Comparison of ENCODE assay signal across 14 cellular contexts in genomic region chr20:1810572-1810925, GRCh38.
DNase-seq lines count a peak whose midpoint lies in the region; ATAC-seq, FAIRE-seq and TF ChIP-seq lines count a peak whose summit lies in the region.
"Had no signal": no experiment of that assay in that cellular context is flagged by ENCODE, and none has a peak within 500 bp of the region (broad histone marks: within the 10 kb centered on the region; RNA-seq: fewer than 3 reads in every experiment).

No MANE protein-coding gene starts in this region.

- CTCF ChIA-PET in A549 (lab: Yijun Ruan, JAX): interaction anchor here (1.1 to 5.8 kb wide), 10 partner anchors 8 to 46 kb away, joined by 3 to 53 read pairs (median 10); no protein-coding TSS in a partner anchor

- no peak overlapping the region for H3K27ac Mint-ChIP-seq in activated naive CD8-positive, alpha-beta T cell treated with anti-CD3 and anti-CD28 coated beads, Interleukin-2, amount 50 U/mL, for 24 hours
- H3K27ac Mint-ChIP-seq: activated CD8-positive, alpha-beta memory T cell treated with anti-CD3 and anti-CD28 coated beads, Interleukin-2, amount 10 ng/mL, durations not matched to agents 7 days and 5 days; naive thymus-derived CD4-positive, alpha-beta T cell had no signal

- H3K4me3 ChIP-seq in A549 (no peak overlapping the region), SJSA1 (no peak overlapping the region), gastroesophageal sphincter (no peak overlapping the region), psoas muscle (no peak overlapping the region)
- H3K4me3 ChIP-seq: uterus had no signal

- peaks cover 16% of the 10 kb centered on the region for H3K4me1 Mint-ChIP-seq in activated naive CD8-positive, alpha-beta T cell treated with anti-CD3 and anti-CD28 coated beads, Interleukin-2, amount 50 U/mL, for 24 hours
- H3K4me1 Mint-ChIP-seq: activated CD8-positive, alpha-beta memory T cell treated with anti-CD3 and anti-CD28 coated beads, Interleukin-2, amount 10 ng/mL, durations not matched to agents 7 days and 5 days had no signal

- ATAC-seq in A549 (no peak), gastroesophageal sphincter (no peak), psoas muscle (no peak)
- ATAC-seq in activated naive CD8-positive, alpha-beta T cell treated with anti-CD3 and anti-CD28 coated beads, Interleukin-2, amount 50 U/mL, for 24 hours: no peak
- ATAC-seq: activated CD8-positive, alpha-beta memory T cell treated with anti-CD3 and anti-CD28 coated beads, Interleukin-2, amount 10 ng/mL, durations not matched to agents 7 days and 5 days had no signal

- peak overlapping the region; percentile 85 to 87 for H3K27ac ChIP-seq in A549
- H3K27ac ChIP-seq in SJSA1: peak overlapping the region; percentile 24; the same call in 1 of the 2 replicates
- peak overlapping the region in 3 of 4 donors; percentile 21 to 75 (median 71) for H3K27ac ChIP-seq in gastroesophageal sphincter
- H3K27ac ChIP-seq in psoas muscle: peak overlapping the region; percentile 36

- H3K36me3 ChIP-seq in SJSA1: no peaks in the 10 kb centered on the region
- H3K36me3 ChIP-seq in gastroesophageal sphincter: no peaks in the 10 kb centered on the region
- H3K36me3 ChIP-seq in psoas muscle (ENCODE audit: insufficient read depth in 1 of 2, low read depth in 1 of 2): no peaks in the 10 kb centered on the region
- H3K36me3 ChIP-seq: uterus had no signal

- H3K9me3 ChIP-seq in A549 (no peaks in the 10 kb centered on the region), SJSA1 (replicated peaks) (no peaks in the 10 kb centered on the region), gastroesophageal sphincter (no peaks in the 10 kb centered on the region), psoas muscle (no peaks in the 10 kb centered on the region)
- H3K9me3 ChIP-seq: uterus had no signal

- peak overlapping the region; percentile 79 for H3K4me2 ChIP-seq in A549

- TF ChIP-seq RAD21 in A549 (conservative IDR thresholded peaks at IDR 0.05 in 1 of 2, IDR thresholded peaks at IDR 0.05 in 1 of 2): no peak

- no peaks in the 10 kb centered on the region for H3K9me3 Mint-ChIP-seq in activated naive CD8-positive, alpha-beta T cell treated with anti-CD3 and anti-CD28 coated beads, Interleukin-2, amount 50 U/mL, for 24 hours
- H3K9me3 Mint-ChIP-seq: naive thymus-derived CD4-positive, alpha-beta T cell had no signal

- no peaks in the 10 kb centered on the region for H3K36me3 Mint-ChIP-seq in activated naive CD8-positive, alpha-beta T cell treated with anti-CD3 and anti-CD28 coated beads, Interleukin-2, amount 50 U/mL, for 24 hours (ENCODE audit: low read depth)
- H3K36me3 Mint-ChIP-seq: activated CD8-positive, alpha-beta memory T cell treated with anti-CD3 and anti-CD28 coated beads, Interleukin-2, amount 10 ng/mL, durations not matched to agents 7 days and 5 days; naive thymus-derived CD4-positive, alpha-beta T cell had no signal

- TF ChIP-seq EP300 in A549 (IDR thresholded peaks at IDR 0.05) (no peak), gastroesophageal sphincter (IDR thresholded peaks at IDR 0.05) (no peak)

- H3K27me3 Mint-ChIP-seq in activated naive CD8-positive, alpha-beta T cell treated with anti-CD3 and anti-CD28 coated beads, Interleukin-2, amount 50 U/mL, for 24 hours: peaks cover 29% of the 10 kb centered on the region

- POLR2A ChIA-PET in A549 (lab: Yijun Ruan, JAX): no interaction called here

- no peak for DNase-seq in A549 (ENCODE audit: low read depth in 1 of 2, low spot score in 1 of 2)
- no peak for DNase-seq in SJSA1 (ENCODE audit: low read depth in 1 of 2, low spot score in 2 of 2)
- no peak for DNase-seq in psoas muscle
- DNase-seq in NCI-H2171 (lab: John Stamatoyannopoulos, UW): no peak
- DNase-seq in NCI-H2227 treated with DMSO at 0.1 percent for 48 hours (lab: John Stamatoyannopoulos, UW): no peak
- DNase-seq in activated naive CD8-positive, alpha-beta T cell treated with anti-CD3 and anti-CD28 coated beads, Interleukin-2, amount 50 U/mL, for 24 hours: no peak
- DNase-seq in GM10266 (ENCODE audit: extremely low spot score): no peak
- DNase-seq: activated CD8-positive, alpha-beta memory T cell treated with anti-CD3 and anti-CD28 coated beads, Interleukin-2, amount 10 ng/mL, durations not matched to agents 7 days and 5 days; activated naive CD4-positive, alpha-beta T cell treated with anti-CD3 and anti-CD28 coated beads, Interleukin-2, amount 50 U/mL, for 16 hours; DMS153; naive thymus-derived CD4-positive, alpha-beta T cell; NCI-H2029 treated with DMSO at 0.1 percent for 48 hours; uterus had no signal

- no peak for TF ChIP-seq POLR2A in A549 (IDR thresholded peaks at IDR 0.05; ENCODE audit: low read length)
- TF ChIP-seq POLR2A in gastroesophageal sphincter (IDR thresholded peaks at IDR 0.05): no peak

- intact Hi-C loops in psoas muscle (cut with DNase I): no loop called here

- no peak overlapping the region for H3K4me3 Mint-ChIP-seq in activated naive CD8-positive, alpha-beta T cell treated with anti-CD3 and anti-CD28 coated beads, Interleukin-2, amount 50 U/mL, for 24 hours
- H3K4me3 Mint-ChIP-seq: activated CD8-positive, alpha-beta memory T cell treated with anti-CD3 and anti-CD28 coated beads, Interleukin-2, amount 10 ng/mL, durations not matched to agents 7 days and 5 days; naive thymus-derived CD4-positive, alpha-beta T cell had no signal

- peaks cover 68% of the 10 kb centered on the region for H3K4me1 ChIP-seq in A549
- H3K4me1 ChIP-seq in SJSA1 (replicated peaks): peaks cover 58% of the 10 kb centered on the region
- H3K4me1 ChIP-seq in gastroesophageal sphincter: peaks cover 0 to 47% (median 29%) of the 10 kb centered on the region in 3 donors
- H3K4me1 ChIP-seq in psoas muscle: peaks cover 25% of the 10 kb centered on the region
- H3K4me1 ChIP-seq: uterus had no signal

- 78% methylated on average over 5 of the region's 5 CpGs for WGBS in A549 (ENCODE audit: missing lambda C conversion rate)
- 73 to 77% methylated on average over 3 to 4 of the region's 5 CpGs for WGBS in gastroesophageal sphincter (ENCODE audit: low coverage in 1 of 2), 2 donors
- 82 to 88% (median 83%) methylated on average over 5 of the region's 5 CpGs for WGBS in psoas muscle, 3 donors

- FAIRE-seq in A549 (lab: Jason Lieb, UNC): no peak

- TF ChIP-seq CTCF in A549 (IDR thresholded peaks at IDR 0.05) (no peak), gastroesophageal sphincter (IDR thresholded peaks at IDR 0.05) (no peak), psoas muscle (IDR thresholded peaks at IDR 0.05) (no peak), GM10266 (IDR thresholded peaks at IDR 0.05; ENCODE audit: control insufficient read depth, insufficient read depth, low read depth, missing control alignments) (no peak)

- H3K27me3 ChIP-seq in SJSA1 (replicated peaks) (no peaks in the 10 kb centered on the region), gastroesophageal sphincter (no peaks in the 10 kb centered on the region), psoas muscle (ENCODE audit: insufficient read depth in 3 of 3, low read length in 2 of 3) (no peaks in the 10 kb centered on the region)
- H3K27me3 ChIP-seq: uterus had no signal

TF ChIP-seq in A549, 52 proteins besides CTCF, POLR2A, EP300 and RAD21:
- no peak for TF ChIP-seq CHD4 (IDR thresholded peaks at IDR 0.05; ENCODE audit: borderline replicate concordance)

Comparison
In these comparisons a context has a peak if more than half of its experiments do, and no peak if none do; other contexts are left out.
1. H3K27ac ChIP-seq: peak in every context shown above with its lines; median percentile 86 in A549; 71 in gastroesophageal sphincter; 36 in psoas muscle; 24 in SJSA1.